1 cellular context compared by ENCODE assay signal in the genomic region with DNA sequence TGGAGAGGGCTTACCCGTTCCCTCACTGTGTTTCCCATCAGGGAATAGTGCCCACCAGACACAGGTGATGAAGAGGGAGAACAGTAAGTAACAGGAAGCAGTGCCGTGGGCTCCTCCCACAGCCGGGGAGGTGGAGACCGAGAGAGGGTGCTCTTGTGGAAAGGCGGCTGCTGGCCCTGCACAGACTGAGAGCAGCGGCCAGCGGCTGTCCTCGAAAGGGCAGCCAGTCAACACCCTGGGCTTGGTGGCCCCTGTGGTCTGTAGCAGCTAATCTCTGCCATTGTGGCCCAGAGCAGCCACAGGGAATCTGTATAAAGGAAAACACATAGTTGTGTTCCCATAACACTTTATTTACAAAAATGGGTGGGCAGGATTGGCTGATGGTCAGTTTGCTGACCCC.
TF ChIP-seq lines count a peak whose summit lies in the region.

No MANE protein-coding gene starts in this region.

TF ChIP-seq in GM23338, 12 proteins besides CTCF, POLR2A, EP300 and RAD21 (continued from another document):
- TF ChIP-seq, protein P1, sequence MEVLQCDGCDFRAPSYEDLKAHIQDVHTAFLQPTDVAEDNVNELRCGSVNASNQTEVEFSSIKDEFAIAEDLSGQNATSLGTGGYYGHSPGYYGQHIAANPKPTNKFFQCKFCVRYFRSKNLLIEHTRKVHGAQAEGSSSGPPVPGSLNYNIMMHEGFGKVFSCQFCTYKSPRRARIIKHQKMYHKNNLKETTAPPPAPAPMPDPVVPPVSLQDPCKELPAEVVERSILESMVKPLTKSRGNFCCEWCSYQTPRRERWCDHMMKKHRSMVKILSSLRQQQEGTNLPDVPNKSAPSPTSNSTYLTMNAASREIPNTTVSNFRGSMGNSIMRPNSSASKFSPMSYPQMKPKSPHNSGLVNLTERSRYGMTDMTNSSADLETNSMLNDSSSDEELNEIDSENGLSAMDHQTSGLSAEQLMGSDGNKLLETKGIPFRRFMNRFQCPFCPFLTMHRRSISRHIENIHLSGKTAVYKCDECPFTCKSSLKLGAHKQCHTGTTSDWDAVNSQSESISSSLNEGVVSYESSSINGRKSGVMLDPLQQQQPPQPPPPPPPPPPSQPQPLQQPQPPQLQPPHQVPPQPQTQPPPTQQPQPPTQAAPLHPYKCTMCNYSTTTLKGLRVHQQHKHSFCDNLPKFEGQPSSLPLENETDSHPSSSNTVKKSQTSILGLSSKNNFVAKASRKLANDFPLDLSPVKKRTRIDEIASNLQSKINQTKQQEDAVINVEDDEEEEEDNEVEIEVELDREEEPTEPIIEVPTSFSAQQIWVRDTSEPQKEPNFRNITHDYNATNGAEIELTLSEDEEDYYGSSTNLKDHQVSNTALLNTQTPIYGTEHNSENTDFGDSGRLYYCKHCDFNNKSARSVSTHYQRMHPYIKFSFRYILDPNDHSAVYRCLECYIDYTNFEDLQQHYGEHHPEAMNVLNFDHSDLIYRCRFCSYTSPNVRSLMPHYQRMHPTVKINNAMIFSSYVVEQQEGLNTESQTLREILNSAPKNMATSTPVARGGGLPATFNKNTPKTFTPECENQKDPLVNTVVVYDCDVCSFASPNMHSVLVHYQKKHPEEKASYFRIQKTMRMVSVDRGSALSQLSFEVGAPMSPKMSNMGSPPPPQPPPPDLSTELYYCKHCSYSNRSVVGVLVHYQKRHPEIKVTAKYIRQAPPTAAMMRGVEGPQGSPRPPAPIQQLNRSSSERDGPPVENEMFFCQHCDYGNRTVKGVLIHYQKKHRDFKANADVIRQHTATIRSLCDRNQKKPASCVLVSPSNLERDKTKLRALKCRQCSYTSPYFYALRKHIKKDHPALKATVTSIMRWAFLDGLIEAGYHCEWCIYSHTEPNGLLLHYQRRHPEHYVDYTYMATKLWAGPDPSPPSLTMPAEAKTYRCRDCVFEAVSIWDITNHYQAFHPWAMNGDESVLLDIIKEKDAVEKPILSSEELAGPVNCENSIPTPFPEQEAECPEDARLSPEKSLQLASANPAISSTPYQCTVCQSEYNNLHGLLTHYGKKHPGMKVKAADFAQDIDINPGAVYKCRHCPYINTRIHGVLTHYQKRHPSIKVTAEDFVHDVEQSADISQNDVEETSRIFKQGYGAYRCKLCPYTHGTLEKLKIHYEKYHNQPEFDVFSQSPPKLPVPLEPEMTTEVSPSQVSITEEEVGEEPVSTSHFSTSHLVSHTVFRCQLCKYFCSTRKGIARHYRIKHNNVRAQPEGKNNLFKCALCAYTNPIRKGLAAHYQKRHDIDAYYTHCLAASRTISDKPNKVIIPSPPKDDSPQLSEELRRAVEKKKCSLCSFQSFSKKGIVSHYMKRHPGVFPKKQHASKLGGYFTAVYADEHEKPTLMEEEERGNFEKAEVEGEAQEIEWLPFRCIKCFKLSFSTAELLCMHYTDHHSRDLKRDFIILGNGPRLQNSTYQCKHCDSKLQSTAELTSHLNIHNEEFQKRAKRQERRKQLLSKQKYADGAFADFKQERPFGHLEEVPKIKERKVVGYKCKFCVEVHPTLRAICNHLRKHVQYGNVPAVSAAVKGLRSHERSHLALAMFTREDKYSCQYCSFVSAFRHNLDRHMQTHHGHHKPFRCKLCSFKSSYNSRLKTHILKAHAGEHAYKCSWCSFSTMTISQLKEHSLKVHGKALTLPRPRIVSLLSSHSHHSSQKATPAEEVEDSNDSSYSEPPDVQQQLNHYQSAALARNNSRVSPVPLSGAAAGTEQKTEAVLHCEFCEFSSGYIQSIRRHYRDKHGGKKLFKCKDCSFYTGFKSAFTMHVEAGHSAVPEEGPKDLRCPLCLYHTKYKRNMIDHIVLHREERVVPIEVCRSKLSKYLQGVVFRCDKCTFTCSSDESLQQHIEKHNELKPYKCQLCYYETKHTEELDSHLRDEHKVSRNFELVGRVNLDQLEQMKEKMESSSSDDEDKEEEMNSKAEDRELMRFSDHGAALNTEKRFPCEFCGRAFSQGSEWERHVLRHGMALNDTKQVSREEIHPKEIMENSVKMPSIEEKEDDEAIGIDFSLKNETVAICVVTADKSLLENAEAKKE (CRISPR knock-in tag; IDR thresholded peaks at IDR 0.05) = no peak
- TF ChIP-seq REST (IDR thresholded peaks at IDR 0.05; ENCODE audit: unreplicated experiment) (no peak), EZH2phosphoT487 (IDR thresholded peaks at IDR 0.05; ENCODE audit: unreplicated experiment) (no peak), JUNB (IDR thresholded peaks at IDR 0.05; ENCODE audit: unreplicated experiment) (no peak), EZH2 (IDR thresholded peaks at IDR 0.05; ENCODE audit: low read depth, unreplicated experiment) (no peak), NANOG (IDR thresholded peaks at IDR 0.05; ENCODE audit: borderline replicate concordance) (no peak)
TF ChIP-seq in GM23338: peak in this region for 0.
